Comparison of ENCODE assay signal across 7 cellular contexts in genomic region chr19:10295305-10295846, GRCh38. TPM values are rescaled to one million over a fixed set of nuclear protein-coding genes. Genes with fewer than 3 reads are reported as not detected.
DNase-seq lines count a peak whose midpoint lies in the region; ATAC-seq and FAIRE-seq lines count a peak whose summit lies in the region.

No MANE protein-coding gene starts in this region.

- H4K8ac ChIP-seq in neuronal stem cell (ENCODE audit: low read depth, low read length): no peak overlapping the region

- no peak overlapping the region for H3K4me3 ChIP-seq in neuronal stem cell (ENCODE audit: low read length in 2 of 2)

- no peak overlapping the region for H2BK12ac ChIP-seq in neuronal stem cell (ENCODE audit: low read length)

- no CpG with 5 or more reads among the region's 48 CpGs for WGBS in neuronal stem cell (ENCODE audit: extremely low coverage in 2 of 2, insufficient read length in 2 of 2, insufficient replicate concordance in 1 of 2), 2 donors

- H3K23ac ChIP-seq in neuronal stem cell (ENCODE audit: low read depth, low read length, poor library complexity): peak overlapping the region; percentile 80

- H3K79me1 ChIP-seq in neuronal stem cell (ENCODE audit: low read depth, low read length): no peaks in the 10 kb centered on the region

- no peak overlapping the region for H3K4ac ChIP-seq in neuronal stem cell (ENCODE audit: low read length)

- DNase-seq in T-helper 2 cell: peak; percentile 38 to 83 (median 63)
- peak; percentile 52 to 63 for DNase-seq in central memory CD8-positive, alpha-beta T cell (ENCODE audit: low spot score in 2 of 2)
- DNase-seq in neuronal stem cell (ENCODE audit: low spot score): no peak
- no peak for DNase-seq in GOT3 (lab: John Stamatoyannopoulos, UW)
- DNase-seq in NCI-H1092 (lab: John Stamatoyannopoulos, UW): no peak
- DNase-seq in RCC 7860 (ENCODE audit: low spot score): no peak

- no peak overlapping the region for H3K14ac ChIP-seq in neuronal stem cell (ENCODE audit: low read length)

- H3K36me3 Mint-ChIP-seq in central memory CD8-positive, alpha-beta T cell (ENCODE audit: insufficient read depth): peaks cover 12% of the 10 kb centered on the region

- peak overlapping the region; percentile 66 for H3K27ac Mint-ChIP-seq in central memory CD8-positive, alpha-beta T cell (ENCODE audit: low read depth)

- H3K9me3 Mint-ChIP-seq in central memory CD8-positive, alpha-beta T cell: no peaks in the 10 kb centered on the region

- peaks cover 33% of the 10 kb centered on the region for H3K27me3 Mint-ChIP-seq in central memory CD8-positive, alpha-beta T cell

- no peak for FAIRE-seq in RCC 7860 (lab: Jason Lieb, UNC)

- no peak overlapping the region for H2AFZ ChIP-seq in neuronal stem cell (ENCODE audit: low read length)

- H3K36me3 ChIP-seq in neuronal stem cell (replicated peaks in 1 of 2; ENCODE audit: control insufficient read depth in 2 of 2, insufficient read depth in 2 of 2, low read length in 2 of 2): no peaks in the 10 kb centered on the region

- peak overlapping the region; percentile 80 for H3K4me3 Mint-ChIP-seq in central memory CD8-positive, alpha-beta T cell

- H3K27me3 ChIP-seq in neuronal stem cell (ENCODE audit: control insufficient read depth in 3 of 3, insufficient read depth in 3 of 3, low read depth in 1 of 3, low read length in 3 of 3): peaks cover 58 to 70% (median 67%) of the 10 kb centered on the region in 3 experiments

- peaks cover 36% of the 10 kb centered on the region for H3K4me1 Mint-ChIP-seq in central memory CD8-positive, alpha-beta T cell

- peak overlapping the region; percentile 83 for H3K18ac ChIP-seq in neuronal stem cell (ENCODE audit: low read length)

- H3K9ac ChIP-seq in neuronal stem cell (ENCODE audit: low read depth, low read length, poor library complexity): no peak overlapping the region

- H2AK5ac ChIP-seq in neuronal stem cell (ENCODE audit: low read depth, low read length): no peak overlapping the region

- peak overlapping the region; percentile 5 for H2BK5ac ChIP-seq in neuronal stem cell (ENCODE audit: low read length)

- no peak overlapping the region for H2BK120ac ChIP-seq in neuronal stem cell (ENCODE audit: low read depth, low read length)

- H3K9me3 ChIP-seq in neuronal stem cell (replicated peaks in 1 of 2; ENCODE audit: control insufficient read depth in 2 of 2, insufficient read depth in 1 of 2, low read depth in 1 of 2, low read length in 2 of 2): peaks cover 5 to 8% of the 10 kb centered on the region in 2 donors

- H3K4me1 ChIP-seq in neuronal stem cell (ENCODE audit: control insufficient read depth in 2 of 2, insufficient read depth in 1 of 2, low read depth in 1 of 2, low read length in 2 of 2): peaks cover 23 to 26% of the 10 kb centered on the region in 2 donors

- ATAC-seq in GM21447 (IDR thresholded peaks at IDR 0.05; ENCODE audit: unreplicated experiment): peak; percentile 38
- peak; percentile 70 for ATAC-seq in central memory CD8-positive, alpha-beta T cell (replicated peaks; ENCODE audit: extremely low read depth, poor library complexity, severe bottlenecking)

- no peak overlapping the region for H3K4me2 ChIP-seq in neuronal stem cell (ENCODE audit: insufficient read depth, low read length, poor library complexity, severe bottlenecking)

- H3K27ac ChIP-seq in neuronal stem cell (replicated peaks; ENCODE audit: low read length): no peak overlapping the region

- H2BK15ac ChIP-seq in neuronal stem cell (ENCODE audit: low read length): no peak overlapping the region

- H4K91ac ChIP-seq in neuronal stem cell (ENCODE audit: low read depth, low read length, poor library complexity): no peak overlapping the region

RNA-seq across cellular contexts. Expression of gene ICAM5, which starts 5.6 kb away (rescaled TPM):
- 0.73 TPM for polyA plus RNA-seq in neuronal stem cell (2013, experiment 1 of 2)
- 0.84 TPM for polyA plus RNA-seq in neuronal stem cell (2013, experiment 2 of 2)

RNA-seq across cellular contexts. Expression of gene ICAM4, which starts 8.6 kb away (rescaled TPM):
- polyA plus RNA-seq in neuronal stem cell (2013, experiment 1 of 2): 0.56 TPM
- polyA plus RNA-seq in neuronal stem cell (2013, experiment 2 of 2): 0.48 TPM

RNA-seq across cellular contexts. Expression of gene ZGLP1, which starts 14.2 kb away (rescaled TPM):
- polyA plus RNA-seq in neuronal stem cell (2013, experiment 1 of 2): 3.5 TPM
- polyA plus RNA-seq in neuronal stem cell (2013, experiment 2 of 2): 4.2 TPM

RNA-seq across cellular contexts. Expression of gene FDX2, which starts 20.4 kb away (rescaled TPM):
- polyA plus RNA-seq in neuronal stem cell (2013, experiment 1 of 2): 13.4 TPM
- polyA plus RNA-seq in neuronal stem cell (2013, experiment 2 of 2): 13.5 TPM

RNA-seq across cellular contexts. Expression of gene ICAM1, which starts 24.5 kb away (rescaled TPM):
- 0.53 TPM for polyA plus RNA-seq in neuronal stem cell (2013, experiment 1 of 2)
- polyA plus RNA-seq in neuronal stem cell (2013, experiment 2 of 2): 0.43 TPM

Comparison
In these comparisons a context has a peak if more than half of its experiments do, and no peak if none do; other contexts are left out.
1. DNase-seq: peak in T-helper 2 cell (5 of 5) and central memory CD8-positive, alpha-beta T cell (2 of 2); none in neuronal stem cell (single experiment), GOT3 (single experiment), NCI-H1092 (single experiment) and RCC 7860 (single experiment).